ENCODE assay signal across 21 cellular contexts in the genomic region with DNA sequence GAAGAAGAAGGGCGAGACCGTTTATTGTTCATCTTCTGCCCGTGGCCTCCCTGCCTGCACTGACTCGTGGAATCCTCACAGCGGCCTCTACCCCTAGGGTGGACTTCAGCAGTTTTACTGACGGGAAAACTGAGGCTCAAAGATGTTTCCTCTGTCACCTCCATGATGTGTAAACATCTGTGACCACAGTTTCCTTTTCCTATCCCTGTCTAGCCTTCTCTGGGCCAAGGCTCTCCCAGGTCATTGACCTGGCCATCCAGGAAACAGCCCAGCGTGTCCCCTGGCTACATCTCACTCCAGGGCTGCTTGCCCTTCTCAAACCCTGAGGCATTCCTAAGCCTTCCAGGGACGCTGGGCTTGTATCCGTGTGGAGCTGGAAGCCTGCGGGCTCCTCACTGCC.
"Had no signal": no experiment of that assay in that cellular context is flagged by ENCODE, and none has a peak within 500 bp of the region (broad histone marks: within the 10 kb centered on the region; RNA-seq: fewer than 3 reads in every experiment).

No MANE protein-coding gene starts in this region.

- H3K36me3 Mint-ChIP-seq: natural killer cell had no signal

- H3K27me3 ChIP-seq: body of pancreas, dorsolateral prefrontal cortex, upper lobe of right lung had no signal

- H3K4me1 Mint-ChIP-seq: activated B cell treated with CpG ODN at 0.5 μM for 24 hours; activated CD8-positive, alpha-beta memory T cell treated with anti-CD3 and anti-CD28 coated beads, Interleukin-2, amount 10 ng/mL, durations not matched to agents 7 days and 5 days; natural killer cell; T-cell had no signal

- ATAC-seq: activated CD8-positive, alpha-beta memory T cell treated with anti-CD3 and anti-CD28 coated beads, Interleukin-2, amount 10 ng/mL, durations not matched to agents 7 days and 5 days; body of pancreas; left ventricle myocardium superior; natural killer cell; sciatic nerve; stimulated activated naive B cell treated with anti-CD40 and anti-IgM and Interleukin-4, amounts not matched to agents 10 μg/mL and 1 μg/mL and 100 μg/mL, for 72 hours; T-cell; upper lobe of right lung had no signal

- H3K27me3 Mint-ChIP-seq: activated B cell treated with CpG ODN at 0.5 μM for 24 hours; activated CD4-positive, alpha-beta memory T cell treated with anti-CD3 and anti-CD28 coated beads, Interleukin-2, amount 10 ng/mL, durations not matched to agents 7 days and 5 days; activated CD8-positive, alpha-beta memory T cell treated with anti-CD3 and anti-CD28 coated beads, Interleukin-2, amount 10 ng/mL, durations not matched to agents 7 days and 5 days; activated naive CD8-positive, alpha-beta T cell treated with anti-CD3 and anti-CD28 coated beads, Interleukin-2, amount 10 ng/mL, durations not matched to agents 7 days and 5 days; stimulated activated naive B cell treated with anti-CD40 and anti-IgM and Interleukin-4, amounts not matched to agents 10 μg/mL and 1 μg/mL and 100 μg/mL, for 72 hours; T-cell had no signal

- H3K4me3 ChIP-seq: body of pancreas, dorsolateral prefrontal cortex, smooth muscle cell, upper lobe of right lung had no signal

- H3K9me3 ChIP-seq: body of pancreas, upper lobe of right lung had no signal

- H2AFZ ChIP-seq: parathyroid adenoma had no signal

- H3K9ac ChIP-seq: parathyroid adenoma had no signal

- H3K27ac ChIP-seq: body of pancreas, dorsolateral prefrontal cortex, parathyroid adenoma, upper lobe of right lung had no signal

- H3K4me1 ChIP-seq: parathyroid adenoma had no signal

- H3K9me3 Mint-ChIP-seq: activated B cell treated with CpG ODN at 0.5 μM for 24 hours; activated CD4-positive, alpha-beta memory T cell treated with anti-CD3 and anti-CD28 coated beads, Interleukin-2, amount 10 ng/mL, durations not matched to agents 7 days and 5 days; activated naive CD8-positive, alpha-beta T cell treated with anti-CD3 and anti-CD28 coated beads, Interleukin-2, amount 10 ng/mL, durations not matched to agents 7 days and 5 days; endodermal cell; natural killer cell; stimulated activated naive B cell treated with anti-CD40 and anti-IgM and Interleukin-4, amounts not matched to agents 10 μg/mL and 1 μg/mL and 100 μg/mL, for 72 hours; T-cell had no signal

- H3K27ac Mint-ChIP-seq: activated B cell treated with CpG ODN at 0.5 μM for 24 hours; activated CD4-positive, alpha-beta memory T cell treated with anti-CD3 and anti-CD28 coated beads, Interleukin-2, amount 10 ng/mL, durations not matched to agents 7 days and 5 days; activated CD8-positive, alpha-beta memory T cell treated with anti-CD3 and anti-CD28 coated beads, Interleukin-2, amount 10 ng/mL, durations not matched to agents 7 days and 5 days; activated naive CD8-positive, alpha-beta T cell treated with anti-CD3 and anti-CD28 coated beads, Interleukin-2, amount 10 ng/mL, durations not matched to agents 7 days and 5 days; endodermal cell; natural killer cell; stimulated activated naive B cell treated with anti-CD40 and anti-IgM and Interleukin-4, amounts not matched to agents 10 μg/mL and 1 μg/mL and 100 μg/mL, for 72 hours; T-cell had no signal

- H3K4me3 Mint-ChIP-seq: activated B cell treated with CpG ODN at 0.5 μM for 24 hours; activated CD4-positive, alpha-beta memory T cell treated with anti-CD3 and anti-CD28 coated beads, Interleukin-2, amount 10 ng/mL, durations not matched to agents 7 days and 5 days; activated CD8-positive, alpha-beta memory T cell treated with anti-CD3 and anti-CD28 coated beads, Interleukin-2, amount 10 ng/mL, durations not matched to agents 7 days and 5 days; activated naive CD8-positive, alpha-beta T cell treated with anti-CD3 and anti-CD28 coated beads, Interleukin-2, amount 10 ng/mL, durations not matched to agents 7 days and 5 days; endodermal cell; natural killer cell; stimulated activated naive B cell treated with anti-CD40 and anti-IgM and Interleukin-4, amounts not matched to agents 10 μg/mL and 1 μg/mL and 100 μg/mL, for 72 hours; T-cell had no signal

- DNase-seq: activated B cell treated with CpG ODN at 0.5 μM for 24 hours; activated CD4-positive, alpha-beta memory T cell treated with anti-CD3 and anti-CD28 coated beads, Interleukin-2, amount 10 ng/mL, durations not matched to agents 7 days and 5 days; activated CD4-positive, alpha-beta T cell treated with anti-CD3 and anti-CD28 coated beads for 48 hours; activated CD8-positive, alpha-beta memory T cell treated with anti-CD3 and anti-CD28 coated beads, Interleukin-2, amount 10 ng/mL, durations not matched to agents 7 days and 5 days; activated naive CD8-positive, alpha-beta T cell treated with anti-CD3 and anti-CD28 coated beads, Interleukin-2, amount 10 ng/mL, durations not matched to agents 7 days and 5 days; amygdala; body of pancreas; dorsolateral prefrontal cortex; endodermal cell; erythroblast; foreskin melanocyte; kidney; left ventricle myocardium superior; natural killer cell; stimulated activated CD4-positive, alpha-beta T cell treated with anti-CD3 and anti-CD28 coated beads, Interleukin-4, amount 100 ng/mL, for 24 hours; stimulated activated naive B cell treated with anti-CD40 and anti-IgM and Interleukin-4, amounts not matched to agents 10 μg/mL and 1 μg/mL and 100 μg/mL, for 72 hours; T-cell; upper lobe of right lung had no signal

- H3K4me2 ChIP-seq: smooth muscle cell had no signal

- FAIRE-seq: kidney had no signal
